Comparison of ENCODE assay signal across 1 cellular context in the genomic region with DNA sequence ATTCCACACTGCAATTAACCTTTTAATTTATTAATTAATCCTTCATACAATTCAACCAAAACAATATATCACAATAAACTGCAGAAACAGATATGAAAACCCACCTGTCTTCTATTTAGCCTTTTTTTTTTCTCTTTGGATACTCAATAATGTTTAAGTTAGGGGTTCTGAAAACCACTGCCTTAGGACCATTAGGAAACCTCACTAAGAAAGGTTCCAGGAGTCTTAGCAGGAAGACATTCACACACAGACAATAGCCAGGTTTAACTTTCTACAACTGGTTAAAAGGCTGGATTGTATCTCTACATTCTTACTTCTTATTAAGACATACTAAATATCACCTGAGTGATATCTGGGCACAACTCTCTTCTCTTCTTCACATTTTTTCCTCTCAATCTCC.
TF ChIP-seq lines count a peak whose summit lies in the region.

No MANE protein-coding gene starts in this region.

TF ChIP-seq in neural cell, 6 proteins besides CTCF, POLR2A, EP300 and RAD21:
- TF ChIP-seq SMC3 (conservative IDR thresholded peaks at IDR 0.05; ENCODE audit: poor library complexity) (no peak), TAF1 (IDR thresholded peaks at IDR 0.05; ENCODE audit: low read depth) (no peak)
- TF ChIP-seq, protein P1, sequence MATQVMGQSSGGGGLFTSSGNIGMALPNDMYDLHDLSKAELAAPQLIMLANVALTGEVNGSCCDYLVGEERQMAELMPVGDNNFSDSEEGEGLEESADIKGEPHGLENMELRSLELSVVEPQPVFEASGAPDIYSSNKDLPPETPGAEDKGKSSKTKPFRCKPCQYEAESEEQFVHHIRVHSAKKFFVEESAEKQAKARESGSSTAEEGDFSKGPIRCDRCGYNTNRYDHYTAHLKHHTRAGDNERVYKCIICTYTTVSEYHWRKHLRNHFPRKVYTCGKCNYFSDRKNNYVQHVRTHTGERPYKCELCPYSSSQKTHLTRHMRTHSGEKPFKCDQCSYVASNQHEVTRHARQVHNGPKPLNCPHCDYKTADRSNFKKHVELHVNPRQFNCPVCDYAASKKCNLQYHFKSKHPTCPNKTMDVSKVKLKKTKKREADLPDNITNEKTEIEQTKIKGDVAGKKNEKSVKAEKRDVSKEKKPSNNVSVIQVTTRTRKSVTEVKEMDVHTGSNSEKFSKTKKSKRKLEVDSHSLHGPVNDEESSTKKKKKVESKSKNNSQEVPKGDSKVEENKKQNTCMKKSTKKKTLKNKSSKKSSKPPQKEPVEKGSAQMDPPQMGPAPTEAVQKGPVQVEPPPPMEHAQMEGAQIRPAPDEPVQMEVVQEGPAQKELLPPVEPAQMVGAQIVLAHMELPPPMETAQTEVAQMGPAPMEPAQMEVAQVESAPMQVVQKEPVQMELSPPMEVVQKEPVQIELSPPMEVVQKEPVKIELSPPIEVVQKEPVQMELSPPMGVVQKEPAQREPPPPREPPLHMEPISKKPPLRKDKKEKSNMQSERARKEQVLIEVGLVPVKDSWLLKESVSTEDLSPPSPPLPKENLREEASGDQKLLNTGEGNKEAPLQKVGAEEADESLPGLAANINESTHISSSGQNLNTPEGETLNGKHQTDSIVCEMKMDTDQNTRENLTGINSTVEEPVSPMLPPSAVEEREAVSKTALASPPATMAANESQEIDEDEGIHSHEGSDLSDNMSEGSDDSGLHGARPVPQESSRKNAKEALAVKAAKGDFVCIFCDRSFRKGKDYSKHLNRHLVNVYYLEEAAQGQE (IDR thresholded peaks at IDR 0.05; ENCODE audit: borderline replicate concordance) = no peak
